Comparison of ENCODE assay signal across 28 cellular contexts in the genomic region with DNA sequence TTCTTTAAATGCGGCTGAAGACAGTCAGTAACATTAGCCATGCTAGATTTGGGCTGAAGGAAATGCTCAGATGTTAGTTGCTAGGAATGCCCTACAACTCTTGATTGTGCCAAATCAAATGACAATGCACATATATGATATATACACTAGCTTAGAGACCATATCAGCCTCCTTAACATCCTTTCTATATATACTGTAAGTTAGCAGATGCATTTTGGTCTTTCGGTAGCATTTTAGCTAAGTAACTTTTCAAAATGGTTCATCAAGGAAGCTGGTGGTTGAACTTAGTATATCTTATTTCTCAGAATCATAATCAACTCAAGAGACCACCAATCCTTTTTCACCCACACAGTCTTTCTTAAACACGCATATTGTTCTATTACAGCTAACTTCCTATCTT. TPM values are rescaled to one million over a fixed set of nuclear protein-coding genes. Genes with fewer than 3 reads are reported as not detected.
"Had no signal": no experiment of that assay in that cellular context is flagged by ENCODE, and none has a peak within 500 bp of the region (broad histone marks: within the 10 kb centered on the region; RNA-seq: fewer than 3 reads in every experiment).

No MANE protein-coding gene starts in this region.

- H3K4me1 ChIP-seq: body of pancreas, colonic mucosa had no signal

- H3K9me3 ChIP-seq: body of pancreas, colonic mucosa had no signal

- H3K36me3 Mint-ChIP-seq: activated naive CD8-positive, alpha-beta T cell had no signal

- DNase-seq: activated B cell treated with CpG ODN at 0.5 μM for 24 hours; activated CD4-positive, alpha-beta T cell treated with anti-CD3 and anti-CD28 coated beads, Interleukin-2, amount 10 ng/mL, durations not matched to agents 24 days and 14 days; activated CD4-positive, alpha-beta T cell treated with anti-CD3 and anti-CD28 coated beads, Interleukin-2, amount 50 U/mL, for 4 hours; activated CD8-positive, alpha-beta memory T cell treated with anti-CD3 and anti-CD28 coated beads, Interleukin-2, amount 50 U/mL, for 48 hours; activated effector memory CD4-positive, alpha-beta T cell treated with Interleukin-2 at 50 U/mL for 16 hours; activated gamma-delta T cell treated with Interleukin-2 at 50 U/mL for 16 hours; activated naive CD4-positive, alpha-beta T cell treated with anti-CD3 and anti-CD28 coated beads, Interleukin-2, amount 50 U/mL, for 16 hours; activated naive CD4-positive, alpha-beta T cell treated with Interleukin-2 at 50 U/mL for 16 hours; activated T-cell treated with anti-CD3 and anti-CD28 coated beads, Interleukin-2, amount 50 U/mL, for 4 hours; amniotic stem cell; anterior cingulate cortex; body of pancreas; central memory CD4-positive, alpha-beta T cell; cerebellar nuclear complex; colonic mucosa; effector memory CD4-positive, alpha-beta T cell; endodermal cell; foreskin fibroblast; head of caudate nucleus; T-helper 17 cell; T1000; WERI-Rb-1 had no signal

- H3K4me3 Mint-ChIP-seq: activated B cell treated with CpG ODN at 0.5 μM for 24 hours; activated CD4-positive, alpha-beta T cell treated with anti-CD3 and anti-CD28 coated beads, Interleukin-2, amount 10 ng/mL, durations not matched to agents 24 days and 14 days; activated naive CD8-positive, alpha-beta T cell; activated T-cell treated with anti-CD3 and anti-CD28 coated beads, Interleukin-2, amount 50 U/mL, for 4 hours; activated T-helper 1 cell treated with anti-CD3 and anti-CD28 coated beads, Interleukin-12 subunit alpha, Interleukin-12 subunit beta, Interleukin-2, Interleukin-4 antibody, amounts not matched to agents 30 ng/mL and 10 ng/mL and 1 ng/mL, durations not matched to agents 14 hours and 24 hours and 36 hours; endodermal cell; T-helper 17 cell; T-helper 2 cell treated with Interferon-gamma antibody and Interleukin-4, amounts not matched to agents 5 μg/mL and 100 μg/mL, for 36 hours had no signal

- H3K27ac Mint-ChIP-seq: activated B cell treated with CpG ODN at 0.5 μM for 24 hours; activated CD4-positive, alpha-beta T cell treated with anti-CD3 and anti-CD28 coated beads, Interleukin-2, amount 10 ng/mL, durations not matched to agents 24 days and 14 days; activated naive CD8-positive, alpha-beta T cell; activated T-helper 1 cell treated with anti-CD3 and anti-CD28 coated beads, Interleukin-12 subunit alpha, Interleukin-12 subunit beta, Interleukin-2, Interleukin-4 antibody, amounts not matched to agents 30 ng/mL and 10 ng/mL and 1 ng/mL, durations not matched to agents 14 hours and 24 hours and 36 hours; endodermal cell; T-helper 17 cell; T-helper 2 cell treated with Interferon-gamma antibody and Interleukin-4, amounts not matched to agents 5 μg/mL and 100 μg/mL, for 36 hours had no signal

- ATAC-seq: activated CD4-positive, CD25-positive, alpha-beta regulatory T cell treated with anti-CD3 and anti-CD28 coated beads, Interleukin-2, amount 50 U/mL, for 24 hours; activated T-cell treated with anti-CD3 and anti-CD28 coated beads, Interleukin-2, amount 50 U/mL, for 4 hours; body of pancreas; esophagus mucosa; SK-N-SH treated with all-trans-retinoic acid at 6 μM for 48 hours; T-helper 17 cell had no signal

- H3K36me3 ChIP-seq: colonic mucosa, WERI-Rb-1 had no signal

- H3K9me3 Mint-ChIP-seq: activated B cell treated with CpG ODN at 0.5 μM for 24 hours; activated CD4-positive, alpha-beta T cell treated with anti-CD3 and anti-CD28 coated beads, Interleukin-2, amount 10 ng/mL, durations not matched to agents 24 days and 14 days; activated T-cell treated with anti-CD3 and anti-CD28 coated beads, Interleukin-2, amount 50 U/mL, for 4 hours; activated T-helper 1 cell treated with anti-CD3 and anti-CD28 coated beads, Interleukin-12 subunit alpha, Interleukin-12 subunit beta, Interleukin-2, Interleukin-4 antibody, amounts not matched to agents 30 ng/mL and 10 ng/mL and 1 ng/mL, durations not matched to agents 14 hours and 24 hours and 36 hours; endodermal cell; T-helper 2 cell treated with Interferon-gamma antibody and Interleukin-4, amounts not matched to agents 5 μg/mL and 100 μg/mL, for 36 hours had no signal

- H3K4me3 ChIP-seq: body of pancreas, colonic mucosa had no signal

- H3K27ac ChIP-seq: body of pancreas, colonic mucosa, WERI-Rb-1 had no signal

- H3K27me3 ChIP-seq: body of pancreas, colonic mucosa had no signal

- H3K4me1 Mint-ChIP-seq: activated B cell treated with CpG ODN at 0.5 μM for 24 hours had no signal

RNA-seq across cellular contexts. Expression of a gene that starts 14.1 kb away (rescaled TPM):
- total RNA-seq: activated B cell treated with CpG ODN at 0.5 μM for 24 hours, T-helper 17 cell had no signal
